In genomic region chr12:12726543-12727093, GRCh38 we compare ENCODE assay signal across 8 cellular contexts. TPM values are rescaled to one million over a fixed set of nuclear protein-coding genes. Genes with fewer than 3 reads are reported as not detected.
DNase-seq lines count a peak whose midpoint lies in the region; ATAC-seq, FAIRE-seq and TF ChIP-seq lines count a peak whose summit lies in the region.

No MANE protein-coding gene starts in this region.

- CTCF ChIA-PET in SK-N-SH (lab: Yijun Ruan, JAX), result interaction anchor here (1.2 to 2.3 kb wide), 2 partner anchors 10 kb away, joined by 4 to 24 read pairs; no protein-coding TSS in a partner anchor

- no peaks in the 10 kb centered on the region for H4K20me1 ChIP-seq in SK-N-SH (ENCODE audit: insufficient read depth)

- H3K9me2 ChIP-seq in SK-N-SH, result no peaks in the 10 kb centered on the region

- FAIRE-seq in pancreas (lab: Jason Lieb, UNC), result no peak

- H3K27me3 ChIP-seq in SK-N-SH (ENCODE audit: insufficient read depth), result no peaks in the 10 kb centered on the region
- H3K27me3 ChIP-seq in pancreas, result no peaks in the 10 kb centered on the region

- H3K79me2 ChIP-seq in SK-N-SH (ENCODE audit: insufficient read depth), result peaks cover 85% of the 10 kb centered on the region

- H3K36me3 ChIP-seq in SK-N-SH (replicated peaks in 1 of 2; ENCODE audit: control insufficient read depth in 1 of 2, insufficient read depth in 2 of 2, low read length in 1 of 2), result peaks cover 7 to 12% of the 10 kb centered on the region in 2 experiments
- peaks cover 0 to 3% (median 0%) of the 10 kb centered on the region in 3 donors for H3K36me3 ChIP-seq in pancreas

- H3K4me1 ChIP-seq in SK-N-SH (ENCODE audit: control insufficient read depth in 1 of 2, insufficient read depth in 2 of 2, low read depth in 1 of 2, low read length in 1 of 2) (peaks cover 7 to 12% of the 10 kb centered on the region in 2 experiments; a peak in 3 of 4 replicates), pancreas (peaks cover under 1 to 16% (median 4%) of the 10 kb centered on the region in 3 donors)

- no peak for TF ChIP-seq RAD21 in SK-N-SH (IDR thresholded peaks at IDR 0.05; ENCODE audit: low read length)

- peak overlapping the region; percentile 61 for H3K4me2 ChIP-seq in SK-N-SH

- H3K27ac ChIP-seq in 22Rv1, result peak overlapping the region; percentile 100
- peak overlapping the region; percentile 94 to 98 for H3K27ac ChIP-seq in SK-N-SH (ENCODE audit: low read depth in 2 of 2, low read length in 1 of 2)
- peak overlapping the region in 1 of 4 donors; percentile 100 for H3K27ac ChIP-seq in pancreas

- DNase-seq in SK-N-SH, result peak; percentile 26
- peak; percentile 59 to 73 for DNase-seq in erythroblast (lab: John Stamatoyannopoulos, UW)
- DNase-seq in pancreas, result no peak

- 12% methylated on average over 6 of the region's 6 CpGs for WGBS in SK-N-SH (ENCODE audit: low lambda C conversion rate)
- WGBS in pancreas, 2 donors, result 22 to 33% methylated on average over 6 of the region's 6 CpGs

- ATAC-seq in pancreas (no peak), HG03139 (IDR thresholded peaks at IDR 0.05; ENCODE audit: unreplicated experiment) (no peak), GM18517 (IDR thresholded peaks at IDR 0.05; ENCODE audit: unreplicated experiment) (no peak), GM18907 (IDR thresholded peaks at IDR 0.05; ENCODE audit: unreplicated experiment) (no peak)

- TF ChIP-seq POLR2A in erythroblast (IDR thresholded peaks at IDR 0.05; ENCODE audit: low read length), result peak; percentile 63

- H2AFZ ChIP-seq in SK-N-SH (ENCODE audit: low read depth), result peak overlapping the region; percentile 22

- H3K9ac ChIP-seq in SK-N-SH, result peak overlapping the region; percentile 99

- POLR2A ChIA-PET in SK-N-SH (lab: Yijun Ruan, JAX), result interaction anchor here (1.4 to 2.4 kb wide), 3 partner anchors 10 to 164 kb away, joined by 3 to 13 read pairs (median 7); no protein-coding TSS in a partner anchor

- H3K4me3 ChIP-seq in GM12875 (ENCODE audit: low read depth, low read length), result peak overlapping the region; percentile 85
- peak overlapping the region; percentile 62 to 81 for H3K4me3 ChIP-seq in SK-N-SH (ENCODE audit: low read depth in 2 of 2, low read length in 1 of 2)
- peak overlapping the region in 3 of 4 donors; percentile 61 to 71 (median 69) for H3K4me3 ChIP-seq in pancreas

- intact Hi-C loops in pancreas (cut with DNase I), result no loop called here

- TF ChIP-seq EP300 in SK-N-SH (IDR thresholded peaks at IDR 0.05; ENCODE audit: borderline replicate concordance in 1 of 2, low read depth in 1 of 2, low read length in 1 of 2), result no peak

- no peaks in the 10 kb centered on the region for H3K9me3 ChIP-seq in SK-N-SH
- no peaks in the 10 kb centered on the region for H3K9me3 ChIP-seq in pancreas

- TF ChIP-seq CTCF in 22Rv1 (IDR thresholded peaks at IDR 0.05) (no peak), GM12875 (IDR thresholded peaks at IDR 0.05; ENCODE audit: borderline replicate concordance, insufficient read depth, low read depth, low read length) (no peak), SK-N-SH (IDR thresholded peaks at IDR 0.05) (no peak), pancreas (IDR thresholded peaks at IDR 0.05) (no peak)

- peaks cover 27% of the 10 kb centered on the region for H3F3A ChIP-seq in SK-N-SH (replicated peaks; ENCODE audit: insufficient read depth)

TF ChIP-seq in SK-N-SH, 30 proteins besides CTCF, POLR2A, EP300 and RAD21 (continues in another document):
- TF ChIP-seq TCF12 (IDR thresholded peaks at IDR 0.05), result peak; percentile 28; the same call in 1 of the 2 replicates
- TF ChIP-seq, protein P1, sequence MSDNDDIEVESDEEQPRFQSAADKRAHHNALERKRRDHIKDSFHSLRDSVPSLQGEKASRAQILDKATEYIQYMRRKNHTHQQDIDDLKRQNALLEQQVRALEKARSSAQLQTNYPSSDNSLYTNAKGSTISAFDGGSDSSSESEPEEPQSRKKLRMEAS (IDR thresholded peaks at IDR 0.05; ENCODE audit: low read depth), result peak; percentile 76; the same call in 1 of the 2 replicates
- TF ChIP-seq ELF1 (IDR thresholded peaks at IDR 0.05), result no peak
- no peak for TF ChIP-seq RCOR1 (IDR thresholded peaks at IDR 0.05; ENCODE audit: low read length)
- TF ChIP-seq FOSL2 (IDR thresholded peaks at IDR 0.05; ENCODE audit: borderline replicate concordance, low read depth), result peak; percentile 47; the same call in 1 of the 2 replicates
- no peak for TF ChIP-seq MEF2A (IDR thresholded peaks at IDR 0.05; ENCODE audit: borderline replicate concordance, low read depth)
- TF ChIP-seq, protein P2, sequence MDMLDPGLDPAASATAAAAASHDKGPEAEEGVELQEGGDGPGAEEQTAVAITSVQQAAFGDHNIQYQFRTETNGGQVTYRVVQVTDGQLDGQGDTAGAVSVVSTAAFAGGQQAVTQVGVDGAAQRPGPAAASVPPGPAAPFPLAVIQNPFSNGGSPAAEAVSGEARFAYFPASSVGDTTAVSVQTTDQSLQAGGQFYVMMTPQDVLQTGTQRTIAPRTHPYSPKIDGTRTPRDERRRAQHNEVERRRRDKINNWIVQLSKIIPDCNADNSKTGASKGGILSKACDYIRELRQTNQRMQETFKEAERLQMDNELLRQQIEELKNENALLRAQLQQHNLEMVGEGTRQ (IDR thresholded peaks at IDR 0.05; ENCODE audit: borderline replicate concordance, low read depth, low read length), result no peak
- TF ChIP-seq EZH2phosphoT487 (IDR thresholded peaks at IDR 0.05; ENCODE audit: borderline replicate concordance, low read depth), result no peak
- no peak for TF ChIP-seq NRF1 (IDR thresholded peaks at IDR 0.05; ENCODE audit: low read depth, low read length)
- no peak for TF ChIP-seq RFX5 (IDR thresholded peaks at IDR 0.05; ENCODE audit: low read length)
- no peak for TF ChIP-seq REST (IDR thresholded peaks at IDR 0.05; ENCODE audit: low read depth, low read length)
- no peak for TF ChIP-seq YY1 (IDR thresholded peaks at IDR 0.05; ENCODE audit: low read depth)
- no peak for TF ChIP-seq TEAD4 (IDR thresholded peaks at IDR 0.05; ENCODE audit: borderline replicate concordance, insufficient read depth)
- TF ChIP-seq GATA2 (CRISPR knock-in tag; IDR thresholded peaks at IDR 0.05), result no peak
- TF ChIP-seq, protein P3, sequence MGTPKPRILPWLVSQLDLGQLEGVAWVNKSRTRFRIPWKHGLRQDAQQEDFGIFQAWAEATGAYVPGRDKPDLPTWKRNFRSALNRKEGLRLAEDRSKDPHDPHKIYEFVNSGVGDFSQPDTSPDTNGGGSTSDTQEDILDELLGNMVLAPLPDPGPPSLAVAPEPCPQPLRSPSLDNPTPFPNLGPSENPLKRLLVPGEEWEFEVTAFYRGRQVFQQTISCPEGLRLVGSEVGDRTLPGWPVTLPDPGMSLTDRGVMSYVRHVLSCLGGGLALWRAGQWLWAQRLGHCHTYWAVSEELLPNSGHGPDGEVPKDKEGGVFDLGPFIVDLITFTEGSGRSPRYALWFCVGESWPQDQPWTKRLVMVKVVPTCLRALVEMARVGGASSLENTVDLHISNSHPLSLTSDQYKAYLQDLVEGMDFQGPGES (IDR thresholded peaks at IDR 0.05; ENCODE audit: low read depth, low read length), result no peak
- TF ChIP-seq GABPA (IDR thresholded peaks at IDR 0.05; ENCODE audit: low read depth), result no peak
- TF ChIP-seq SIN3A (IDR thresholded peaks at IDR 0.05; ENCODE audit: borderline replicate concordance, low read depth, low read length), result no peak
- TF ChIP-seq USF1 (IDR thresholded peaks at IDR 0.05; ENCODE audit: borderline replicate concordance, low read depth), result no peak

RNA-seq across cellular contexts. Expression of gene CDKN1B, which starts 9.4 kb away (rescaled TPM):
- polyA plus RNA-seq in SK-N-SH (2012; rRNA removed) (6.8 and 9.2 TPM in 2 replicates), pancreas (10 to 100 TPM; 12.1 to 19.1 TPM)
- polyA plus RNA-seq in SK-N-SH (2012; cell fraction: cytosol; rRNA removed), result 6.9 and 8.8 TPM in 2 replicates
- 7.4 and 8.4 TPM in 2 replicates for polyA plus RNA-seq in SK-N-SH (2012; cell fraction: nucleus; rRNA removed)
- total RNA-seq in pancreas, result 10 to 100 TPM; 12.8 to 23.7 (median 16.9) TPM

RNA-seq across cellular contexts. Expression of gene GPR19, which starts 30.6 kb away (rescaled TPM):
- 0.41 and 0.55 TPM in 2 replicates for polyA plus RNA-seq in SK-N-SH (2012; rRNA removed)
- polyA plus RNA-seq in SK-N-SH (2012; cell fraction: cytosol; rRNA removed), result 0.37 and 0.39 TPM in 2 replicates
- polyA plus RNA-seq in SK-N-SH (2012; cell fraction: nucleus; rRNA removed), result 0.23 and 0.66 TPM in 2 replicates
- under 1 TPM in 4 of 6 donors, not detected in 2; 0.16 to 0.58 (median 0.26) TPM for total RNA-seq in pancreas
- polyA plus RNA-seq in pancreas, result under 1 TPM; 0.27 to 0.82 TPM

RNA-seq across cellular contexts. Expression of gene APOLD1, which starts 58.8 kb away (rescaled TPM):
- polyA plus RNA-seq in SK-N-SH (2012; rRNA removed) (1.6 and 1.7 TPM in 2 replicates), pancreas (1 to 10 TPM; 1.6 to 6.4 TPM)
- polyA plus RNA-seq in SK-N-SH (2012; cell fraction: cytosol; rRNA removed), result 1.4 TPM in 2 replicates
- polyA plus RNA-seq in SK-N-SH (2012; cell fraction: nucleus; rRNA removed), result 3.5 and 4.8 TPM in 2 replicates
- total RNA-seq in pancreas, result 1 to 10 TPM; 1.8 to 4.6 (median 3.0) TPM

Comparison
In these comparisons a context has a peak if more than half of its experiments do, and no peak if none do; other contexts are left out.
1. DNase-seq: peak in SK-N-SH (single experiment) and erythroblast (2 of 2); none in pancreas (0 of 6).
2. Peak in every context shown above with its lines, with median percentiles within 50 percentile points of each other: H3K4me3 ChIP-seq.